In the genomic region with DNA sequence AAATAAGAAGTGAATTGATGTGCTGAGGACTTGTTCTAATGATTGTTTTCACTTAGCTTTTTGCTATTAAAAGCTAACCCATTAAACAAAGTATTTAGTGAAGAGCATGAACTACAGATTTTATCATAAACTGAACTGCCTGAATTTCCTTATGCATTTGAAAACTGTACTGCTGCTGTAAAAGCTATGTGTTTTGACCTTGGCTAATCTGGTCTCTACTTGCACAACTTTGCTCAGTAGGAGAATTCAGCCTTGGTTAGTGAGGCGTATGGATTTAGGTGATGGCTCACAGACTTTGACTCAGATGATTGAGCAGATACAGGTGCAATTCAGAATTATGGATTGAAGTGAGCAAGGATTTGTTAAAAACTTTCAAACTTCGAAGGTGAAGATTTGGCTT, we compare ENCODE assay signal across 15 cellular contexts. TPM values are rescaled to one million over a fixed set of nuclear protein-coding genes. Genes with fewer than 3 reads are reported as not detected.
DNase-seq lines count a peak whose midpoint lies in the region; ATAC-seq and FAIRE-seq lines count a peak whose summit lies in the region.
"Had no signal": no experiment of that assay in that cellular context is flagged by ENCODE, and none has a peak within 500 bp of the region (broad histone marks: within the 10 kb centered on the region; RNA-seq: fewer than 3 reads in every experiment).

No MANE protein-coding gene starts in this region.

- ATAC-seq in esophagus mucosa: peak; percentile 58
- ATAC-seq in effector memory CD8-positive, alpha-beta T cell (replicated peaks): no peak
- ATAC-seq: CD8-positive, alpha-beta T cell; HCT116 had no signal

- no peaks in the 10 kb centered on the region for H3K4me1 Mint-ChIP-seq in effector memory CD8-positive, alpha-beta T cell (ENCODE audit: low read depth in 2 of 2)
- H3K4me1 Mint-ChIP-seq: B cell had no signal

- no peak overlapping the region for H3K27ac Mint-ChIP-seq in effector memory CD8-positive, alpha-beta T cell
- H3K27ac Mint-ChIP-seq: B cell; CD8-positive, alpha-beta T cell had no signal

- in situ Hi-C loops in Caki2 (cut with HindIII; ENCODE audit: low pct_unique_long_range_greater_than_20kb, low sequenced_read_pairs): no loop called here

- no peaks in the 10 kb centered on the region for H3K36me3 Mint-ChIP-seq in effector memory CD8-positive, alpha-beta T cell (ENCODE audit: insufficient read depth)
- H3K36me3 Mint-ChIP-seq: CD8-positive, alpha-beta T cell had no signal

- no peak overlapping the region for H3K4me3 Mint-ChIP-seq in effector memory CD8-positive, alpha-beta T cell
- H3K4me3 Mint-ChIP-seq: B cell; CD8-positive, alpha-beta T cell had no signal

- FAIRE-seq in RCC 7860 (lab: Jason Lieb, UNC): peak; percentile 52
- FAIRE-seq: GM18507, H54 had no signal

- DNase-seq in Caki2 (ENCODE audit: low read depth): peak; percentile 40
- DNase-seq in RCC 7860 (ENCODE audit: low spot score): no peak
- peak; percentile 25 for DNase-seq in left kidney (ENCODE audit: low read depth, low spot score)
- no peak for DNase-seq in effector memory CD8-positive, alpha-beta T cell
- DNase-seq in COLO829 (ENCODE audit: low spot score): no peak
- no peak for DNase-seq in 8988T
- DNase-seq: Caco-2; CD8-positive, alpha-beta T cell; DMS53; GM23248 had no signal

- H3K27me3 Mint-ChIP-seq in effector memory CD8-positive, alpha-beta T cell: no peaks in the 10 kb centered on the region
- H3K27me3 Mint-ChIP-seq: B cell had no signal

- H3K9me3 Mint-ChIP-seq in effector memory CD8-positive, alpha-beta T cell: peaks cover 6 to 11% of the 10 kb centered on the region in 2 donors

RNA-seq across cellular contexts. Expression of gene FAT1, which starts 38.7 kb away (rescaled TPM):
- total RNA-seq in Caki2 (2014; rRNA removed; shearing (Covaris generic); ENCODE audit: low replicate concordance): 107 and 110 TPM in 2 replicates
- total RNA-seq in esophagus mucosa: 86.4 TPM
- total RNA-seq: CD8-positive, alpha-beta T cell had no signal

Comparison
In these comparisons a context has a peak if more than half of its experiments do, and no peak if none do; other contexts are left out.
1. DNase-seq: peak in Caki2 (single experiment) and left kidney (single experiment); none in RCC 7860 (single experiment), effector memory CD8-positive, alpha-beta T cell (0 of 3), COLO829 (single experiment) and 8988T (single experiment).